1 cellular context compared by ENCODE assay signal in the genomic region with DNA sequence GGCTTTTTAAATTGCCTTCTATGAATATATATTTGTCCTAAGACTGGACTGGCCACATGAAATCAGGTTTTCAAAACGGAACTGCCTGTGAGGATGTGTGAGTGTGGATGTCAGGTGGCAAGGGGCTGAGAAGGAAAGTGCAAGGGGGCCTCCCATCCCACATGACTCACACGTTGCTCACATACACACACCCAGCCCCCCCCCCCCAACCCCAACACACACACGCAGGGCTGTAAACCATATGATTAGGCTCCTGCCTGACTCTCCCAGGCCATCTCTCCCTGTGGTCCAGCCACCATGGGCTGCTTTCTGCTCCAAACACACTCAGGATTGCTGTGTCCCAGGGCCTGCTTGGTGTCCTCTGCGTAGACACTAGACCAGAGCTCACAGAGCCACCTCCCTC.
TF ChIP-seq lines count a peak whose summit lies in the region.

No MANE protein-coding gene starts in this region.

TF ChIP-seq in H1, 55 proteins besides CTCF, POLR2A, EP300 and RAD21 (continued from another document):
- TF ChIP-seq RXRA (IDR thresholded peaks at IDR 0.05; ENCODE audit: insufficient read depth, low read depth, low read length) = no peak
- TF ChIP-seq SIX5 (IDR thresholded peaks at IDR 0.05; ENCODE audit: low read depth, low read length) = no peak
- no peak for TF ChIP-seq RNF2 (IDR thresholded peaks at IDR 0.05; ENCODE audit: borderline replicate concordance, low read depth, low read length, missing control alignments, poor library complexity, severe bottlenecking)
- TF ChIP-seq PHF8 (conservative IDR thresholded peaks at IDR 0.05; ENCODE audit: low read depth, low read length) = no peak
- TF ChIP-seq CREB1 (IDR thresholded peaks at IDR 0.05) = no peak
- no peak for TF ChIP-seq ASH2L (IDR thresholded peaks at IDR 0.05; ENCODE audit: low read length)
- no peak for TF ChIP-seq ZNF274 (IDR thresholded peaks at IDR 0.05; ENCODE audit: borderline replicate concordance, extremely low read depth, low read length)
- TF ChIP-seq, protein P1, sequence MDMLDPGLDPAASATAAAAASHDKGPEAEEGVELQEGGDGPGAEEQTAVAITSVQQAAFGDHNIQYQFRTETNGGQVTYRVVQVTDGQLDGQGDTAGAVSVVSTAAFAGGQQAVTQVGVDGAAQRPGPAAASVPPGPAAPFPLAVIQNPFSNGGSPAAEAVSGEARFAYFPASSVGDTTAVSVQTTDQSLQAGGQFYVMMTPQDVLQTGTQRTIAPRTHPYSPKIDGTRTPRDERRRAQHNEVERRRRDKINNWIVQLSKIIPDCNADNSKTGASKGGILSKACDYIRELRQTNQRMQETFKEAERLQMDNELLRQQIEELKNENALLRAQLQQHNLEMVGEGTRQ (IDR thresholded peaks at IDR 0.05; ENCODE audit: low read length) = no peak
- TF ChIP-seq KDM5A (IDR thresholded peaks at IDR 0.05; ENCODE audit: low read length) = no peak
